ENCODE assay signal across 10 cellular contexts in genomic region chr3:34011171-34012101, GRCh38.
DNase-seq lines count a peak whose midpoint lies in the region; ATAC-seq and TF ChIP-seq lines count a peak whose summit lies in the region.
"Had no signal": no experiment of that assay in that cellular context is flagged by ENCODE, and none has a peak within 500 bp of the region (broad histone marks: within the 10 kb centered on the region; RNA-seq: fewer than 3 reads in every experiment).

No MANE protein-coding gene starts in this region.

- H3K79me2 ChIP-seq in OCI-LY1 (ENCODE audit: insufficient read depth, low read length) = no peaks in the 10 kb centered on the region
- H3K79me2 ChIP-seq in smooth muscle cell (ENCODE audit: low read depth) = no peaks in the 10 kb centered on the region

- peak; percentile 23 for DNase-seq in DMS53 (lab: John Stamatoyannopoulos, UW)
- no peak for DNase-seq in DMS53 treated with DMSO at 0.1 percent for 48 hours (lab: John Stamatoyannopoulos, UW; ENCODE audit: unreplicated experiment)
- no peak for DNase-seq in epithelial cell of prostate (ENCODE audit: low read depth, low spot score)
- DNase-seq in smooth muscle cell (lab: John Stamatoyannopoulos, UW; ENCODE audit: unreplicated experiment) = no peak
- DNase-seq in activated CD8-positive, alpha-beta memory T cell treated with anti-CD3 and anti-CD28 coated beads, Interleukin-2, amount 50 U/mL, for 4 hours = no peak
- DNase-seq: activated naive CD4-positive, alpha-beta T cell; mucosa of descending colon had no signal

- H3K27me3 ChIP-seq in OCI-LY1 (ENCODE audit: insufficient read depth, low read length) (no peaks in the 10 kb centered on the region), smooth muscle cell (ENCODE audit: low read depth) (peaks cover 9% of the 10 kb centered on the region)

- no peaks in the 10 kb centered on the region for H3K9me2 ChIP-seq in OCI-LY1 (ENCODE audit: low read depth, low read length)

- TF ChIP-seq CTCF in OCI-LY1 (IDR thresholded peaks at IDR 0.05; ENCODE audit: low read length) (peak; percentile 32; the same call in 1 of the 2 replicates), smooth muscle cell (IDR thresholded peaks at IDR 0.05; ENCODE audit: borderline replicate concordance, insufficient read depth, poor library complexity, severe bottlenecking) (no peak)

- H3F3A ChIP-seq in OCI-LY1 (ENCODE audit: insufficient read depth, low read length) = no peaks in the 10 kb centered on the region
- H3F3A ChIP-seq in smooth muscle cell (ENCODE audit: low read depth) = peaks cover 17% of the 10 kb centered on the region

- H3K4me3 ChIP-seq in OCI-LY1 (ENCODE audit: low read depth, low read length, poor library complexity, severe bottlenecking) = no peak overlapping the region
- no peak overlapping the region for H3K4me3 ChIP-seq in smooth muscle cell
- H3K4me3 ChIP-seq: mucosa of descending colon had no signal

- H3K4me2 ChIP-seq in OCI-LY1 (ENCODE audit: low read length) = no peak overlapping the region
- peak overlapping the region; percentile 9 for H3K4me2 ChIP-seq in smooth muscle cell

- no peaks in the 10 kb centered on the region for H3K4me1 ChIP-seq in OCI-LY1 (ENCODE audit: insufficient read depth, low read length, severe bottlenecking)
- peaks cover 29% of the 10 kb centered on the region for H3K4me1 ChIP-seq in smooth muscle cell (ENCODE audit: low read depth)

- H3K36me3 ChIP-seq in OCI-LY1 (ENCODE audit: insufficient read depth, low read length) (no peaks in the 10 kb centered on the region), smooth muscle cell (ENCODE audit: low read depth) (no peaks in the 10 kb centered on the region)

- 87% methylated on average over 3 of the region's 3 CpGs for WGBS in smooth muscle cell (ENCODE audit: low lambda C conversion rate)

- no peaks in the 10 kb centered on the region for H4K20me1 ChIP-seq in OCI-LY1 (ENCODE audit: insufficient read depth, low read length)
- H4K20me1 ChIP-seq in smooth muscle cell (ENCODE audit: low read depth) = peaks cover 8% of the 10 kb centered on the region

- H2AFZ ChIP-seq in OCI-LY1 (ENCODE audit: low read length) (no peak overlapping the region), smooth muscle cell (ENCODE audit: low read depth) (no peak overlapping the region)

- H3K9ac ChIP-seq in OCI-LY1 (ENCODE audit: low read length) (no peak overlapping the region), smooth muscle cell (ENCODE audit: low read depth) (no peak overlapping the region)

- no peak for ATAC-seq in HG02623 (IDR thresholded peaks at IDR 0.05; ENCODE audit: unreplicated experiment)
- ATAC-seq in HG03025 (IDR thresholded peaks at IDR 0.05; ENCODE audit: low FRiP score, unreplicated experiment) = no peak

- no peaks in the 10 kb centered on the region for H3K9me3 ChIP-seq in OCI-LY1 (ENCODE audit: low read length)
- H3K9me3 ChIP-seq in smooth muscle cell (replicated peaks; ENCODE audit: low read depth) = no peaks in the 10 kb centered on the region
- H3K9me3 ChIP-seq: mucosa of descending colon had no signal

- no peak overlapping the region for H3K27ac ChIP-seq in OCI-LY1 (ENCODE audit: low read depth, low read length, poor library complexity, severe bottlenecking)
- H3K27ac ChIP-seq in epithelial cell of prostate = peak overlapping the region; percentile 42
- peak overlapping the region; percentile 62 for H3K27ac ChIP-seq in smooth muscle cell (ENCODE audit: low read depth)
